In the genomic region with DNA sequence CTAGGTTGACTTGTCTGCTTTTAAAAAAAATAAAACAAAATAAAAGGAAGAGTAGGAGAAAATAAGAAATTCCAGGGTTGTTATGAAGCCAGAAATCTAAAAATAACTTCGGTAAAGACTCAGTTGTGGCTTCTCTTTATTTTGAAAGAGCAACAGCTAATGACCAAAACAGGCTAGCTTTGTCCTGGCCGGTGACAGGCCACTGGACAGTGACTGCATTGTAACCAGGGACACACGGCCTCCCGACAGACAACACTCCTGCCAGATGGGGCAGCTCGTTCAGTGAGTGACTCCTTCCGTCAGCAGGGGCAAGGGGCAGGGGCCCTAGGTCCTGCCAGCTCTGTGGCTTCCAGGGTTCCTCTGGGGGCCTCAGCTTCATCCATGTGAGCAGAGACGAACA, we compare ENCODE assay signal across 16 cellular contexts.
DNase-seq lines count a peak whose midpoint lies in the region; ATAC-seq and TF ChIP-seq lines count a peak whose summit lies in the region.
"Had no signal": no experiment of that assay in that cellular context is flagged by ENCODE, and none has a peak within 500 bp of the region (broad histone marks: within the 10 kb centered on the region; RNA-seq: fewer than 3 reads in every experiment).

No MANE protein-coding gene starts in this region.

- H2AK5ac ChIP-seq in neuronal stem cell (ENCODE audit: low read depth, low read length) = no peak overlapping the region

- H2BK12ac ChIP-seq in neuronal stem cell (ENCODE audit: low read length) = no peak overlapping the region

- no peak overlapping the region for H3K9ac ChIP-seq in neuronal stem cell (ENCODE audit: low read depth, low read length, poor library complexity)

- no peaks in the 10 kb centered on the region for H3K9me3 ChIP-seq in heart right ventricle
- H3K9me3 ChIP-seq in left ventricle myocardium inferior (replicated peaks) = no peaks in the 10 kb centered on the region
- peaks cover 0 to 3% of the 10 kb centered on the region in 2 donors for H3K9me3 ChIP-seq in neuronal stem cell (replicated peaks in 1 of 2; ENCODE audit: control insufficient read depth in 2 of 2, insufficient read depth in 1 of 2, low read depth in 1 of 2, low read length in 2 of 2)
- H3K9me3 ChIP-seq in uterus = no peaks in the 10 kb centered on the region
- H3K9me3 ChIP-seq: ovary had no signal

- no peak overlapping the region for H3K4ac ChIP-seq in neuronal stem cell (ENCODE audit: low read length)

- no peak overlapping the region for H2BK15ac ChIP-seq in neuronal stem cell (ENCODE audit: low read length)

- WGBS in heart right ventricle, 2 donors = 65 to 77% methylated on average over 7 of the region's 7 CpGs
- no CpG with 5 or more reads among the region's 7 CpGs for WGBS in neuronal stem cell (ENCODE audit: extremely low coverage in 2 of 2, insufficient read length in 2 of 2, insufficient replicate concordance in 1 of 2), 2 donors

- no peak overlapping the region for H2BK120ac ChIP-seq in neuronal stem cell (ENCODE audit: low read depth, low read length)

- H3K27me3 ChIP-seq in heart right ventricle = no peaks in the 10 kb centered on the region
- H3K27me3 ChIP-seq in left ventricle myocardium inferior (ENCODE audit: low read depth) = no peaks in the 10 kb centered on the region
- H3K27me3 ChIP-seq in neuronal stem cell (ENCODE audit: control insufficient read depth in 3 of 3, insufficient read depth in 3 of 3, low read depth in 1 of 3, low read length in 3 of 3) = no peaks in the 10 kb centered on the region
- H3K27me3 ChIP-seq in uterus = no peaks in the 10 kb centered on the region
- H3K27me3 ChIP-seq: ovary had no signal

- H4K8ac ChIP-seq in neuronal stem cell (ENCODE audit: low read depth, low read length) = no peak overlapping the region

- no peak for TF ChIP-seq POLR2A in uterus (IDR thresholded peaks at IDR 0.05)

- DNase-seq in heart right ventricle = no peak
- DNase-seq in left ventricle myocardium inferior = no peak
- DNase-seq in hippocampal formation (lab: John Stamatoyannopoulos, UW) = peak; percentile 29 to 30
- DNase-seq in neuronal stem cell (ENCODE audit: low spot score) = no peak
- no peak for DNase-seq in uterus
- DNase-seq in T-helper 1 cell = no peak
- DNase-seq: amniotic stem cell; CD4-positive, alpha-beta memory T cell; NCI-H1092 treated with DMSO at 0.1 percent for 48 hours; NCI-H2107; stimulated activated CD4-positive, alpha-beta T cell treated with anti-CD3 and anti-CD28 coated beads, Interleukin-4, amount 100 ng/mL, for 1 hour; SW 1271 had no signal

- H3K14ac ChIP-seq in neuronal stem cell (ENCODE audit: low read length) = no peak overlapping the region

- H2AFZ ChIP-seq in neuronal stem cell (ENCODE audit: low read length) = peak overlapping the region; percentile 69

- no peak overlapping the region for H2BK5ac ChIP-seq in neuronal stem cell (ENCODE audit: low read length)

- H3K4me1 ChIP-seq in heart right ventricle = peaks cover 0 to 20% (median 4%) of the 10 kb centered on the region in 9 donors
- H3K4me1 ChIP-seq in left ventricle myocardium inferior = peaks cover 8% of the 10 kb centered on the region
- H3K4me1 ChIP-seq in neuronal stem cell (ENCODE audit: control insufficient read depth in 2 of 2, insufficient read depth in 1 of 2, low read depth in 1 of 2, low read length in 2 of 2) = peaks cover 4 to 5% of the 10 kb centered on the region in 2 donors
- H3K4me1 ChIP-seq in uterus = peaks cover 3 to 10% of the 10 kb centered on the region in 2 donors

- H3K4me3 ChIP-seq in heart right ventricle (no peak overlapping the region), left ventricle myocardium inferior (no peak overlapping the region), neuronal stem cell (ENCODE audit: low read length in 2 of 2) (no peak overlapping the region), uterus (no peak overlapping the region)
- H3K4me3 ChIP-seq: ovary had no signal

- no peak overlapping the region for H3K4me2 ChIP-seq in neuronal stem cell (ENCODE audit: insufficient read depth, low read length, poor library complexity, severe bottlenecking)

- ATAC-seq in heart right ventricle (peak in 5 of 8 donors; percentile 12 to 35 (median 31)), HG02623 (IDR thresholded peaks at IDR 0.05; ENCODE audit: unreplicated experiment) (no peak), GM18498 (IDR thresholded peaks at IDR 0.05; ENCODE audit: unreplicated experiment) (no peak)

- intact Hi-C loops in heart right ventricle (cut with DNase I) = loop anchor here (2.0 to 10.0 kb wide), 16 partner anchors 201 to 911 kb away; a partner anchor contains a TSS
- intact Hi-C loops in left ventricle myocardium inferior (cut with micrococcal nuclease) = loop anchor here (10.0 kb wide), 1 partner anchor 331 kb away; a partner anchor contains a TSS
- intact Hi-C loops in uterus (cut with DNase I; ENCODE audit: low total_unique reads) = loop anchor here (2.0 to 5.0 kb wide), 3 partner anchors 201 to 668 kb away; no protein-coding TSS in a partner anchor

- H3K79me1 ChIP-seq in neuronal stem cell (ENCODE audit: low read depth, low read length) = no peaks in the 10 kb centered on the region

- TF ChIP-seq CTCF in heart right ventricle (IDR thresholded peaks at IDR 0.05) = no peak
- no peak for TF ChIP-seq CTCF in left ventricle myocardium inferior (IDR thresholded peaks at IDR 0.05; ENCODE audit: borderline replicate concordance)
- no peak for TF ChIP-seq CTCF in uterus (IDR thresholded peaks at IDR 0.05)

- no peak overlapping the region for H3K18ac ChIP-seq in neuronal stem cell (ENCODE audit: low read length)

- no peak overlapping the region for H3K27ac ChIP-seq in heart right ventricle
- H3K27ac ChIP-seq in left ventricle myocardium inferior (replicated peaks) = no peak overlapping the region
- H3K27ac ChIP-seq in neuronal stem cell (replicated peaks; ENCODE audit: low read length) = no peak overlapping the region
- H3K27ac ChIP-seq in uterus = peak overlapping the region; percentile 68 to 72
- H3K27ac ChIP-seq: epithelial cell of prostate had no signal

- H3K23ac ChIP-seq in neuronal stem cell (ENCODE audit: low read depth, low read length, poor library complexity) = no peak overlapping the region

- H4K91ac ChIP-seq in neuronal stem cell (ENCODE audit: low read depth, low read length, poor library complexity) = no peak overlapping the region

- no peaks in the 10 kb centered on the region for H3K36me3 ChIP-seq in heart right ventricle
- H3K36me3 ChIP-seq in left ventricle myocardium inferior = no peaks in the 10 kb centered on the region
- H3K36me3 ChIP-seq in neuronal stem cell (replicated peaks in 1 of 2; ENCODE audit: control insufficient read depth in 2 of 2, insufficient read depth in 2 of 2, low read length in 2 of 2) = no peaks in the 10 kb centered on the region
- H3K36me3 ChIP-seq in uterus = no peaks in the 10 kb centered on the region
- H3K36me3 ChIP-seq: ovary had no signal

Comparison
In these comparisons a context has a peak if more than half of its experiments do, and no peak if none do; other contexts are left out.
1. ATAC-seq: peak in heart right ventricle (5 of 8); none in HG02623 (single experiment) and GM18498 (single experiment).
2. DNase-seq: peak in hippocampal formation (2 of 2); none in heart right ventricle (0 of 2), left ventricle myocardium inferior (single experiment), neuronal stem cell (single experiment), uterus (0 of 2) and T-helper 1 cell (0 of 5).
3. H3K27ac ChIP-seq: peak in uterus (2 of 2); none in heart right ventricle (0 of 10), left ventricle myocardium inferior (single experiment) and neuronal stem cell (single experiment).